Comparison of ENCODE assay signal across 2 cellular contexts in genomic region chr6:112160745-112161144, GRCh38.
TF ChIP-seq lines count a peak whose summit lies in the region.

No MANE protein-coding gene starts in this region.

TF ChIP-seq in IMR-90, 13 proteins besides CTCF, POLR2A, EP300 and RAD21 (continued from another document):
- TF ChIP-seq MAZ (IDR thresholded peaks at IDR 0.05; ENCODE audit: borderline replicate concordance, low read depth, low read length) = no peak
- no peak for TF ChIP-seq RCOR1 (IDR thresholded peaks at IDR 0.05; ENCODE audit: insufficient replicate concordance, low read length)
- no peak for TF ChIP-seq SMC3 (IDR thresholded peaks at IDR 0.05; ENCODE audit: low read depth, low read length)
- no peak for TF ChIP-seq RFX5 (IDR thresholded peaks at IDR 0.05; ENCODE audit: low read depth, low read length)
- TF ChIP-seq FOS (IDR thresholded peaks at IDR 0.05; ENCODE audit: low read depth, low read length) = no peak
- no peak for TF ChIP-seq BHLHE40 (IDR thresholded peaks at IDR 0.05; ENCODE audit: low read depth, low read length)
- no peak for TF ChIP-seq MXI1 (IDR thresholded peaks at IDR 0.05; ENCODE audit: borderline replicate concordance, low read depth, low read length)
- TF ChIP-seq CHD1 (IDR thresholded peaks at IDR 0.05; ENCODE audit: low read depth, low read length) = no peak
- no peak for TF ChIP-seq CEBPB (IDR thresholded peaks at IDR 0.05; ENCODE audit: low read depth, low read length)
- no peak for TF ChIP-seq MAFK (IDR thresholded peaks at IDR 0.05; ENCODE audit: low read depth, low read length)
- no peak for TF ChIP-seq USF2 (IDR thresholded peaks at IDR 0.05; ENCODE audit: low read depth, low read length)
- no peak for TF ChIP-seq ELK1 (IDR thresholded peaks at IDR 0.05; ENCODE audit: borderline replicate concordance, low read depth, low read length)

TF ChIP-seq in K562, 482 proteins besides CTCF, POLR2A, EP300 and RAD21:
- TF ChIP-seq ZNF354B (CRISPR knock-in tag; IDR thresholded peaks at IDR 0.05) (no peak), TAF7 (tag; IDR thresholded peaks at IDR 0.05) (no peak), ATF3 (IDR thresholded peaks at IDR 0.05) (peak; percentile 41; the same call in 1 of the 2 replicates), ATF3 (CRISPR knock-in tag; conservative IDR thresholded peaks at IDR 0.05) (no peak)
